23 cellular contexts compared by ENCODE assay signal in the genomic region with DNA sequence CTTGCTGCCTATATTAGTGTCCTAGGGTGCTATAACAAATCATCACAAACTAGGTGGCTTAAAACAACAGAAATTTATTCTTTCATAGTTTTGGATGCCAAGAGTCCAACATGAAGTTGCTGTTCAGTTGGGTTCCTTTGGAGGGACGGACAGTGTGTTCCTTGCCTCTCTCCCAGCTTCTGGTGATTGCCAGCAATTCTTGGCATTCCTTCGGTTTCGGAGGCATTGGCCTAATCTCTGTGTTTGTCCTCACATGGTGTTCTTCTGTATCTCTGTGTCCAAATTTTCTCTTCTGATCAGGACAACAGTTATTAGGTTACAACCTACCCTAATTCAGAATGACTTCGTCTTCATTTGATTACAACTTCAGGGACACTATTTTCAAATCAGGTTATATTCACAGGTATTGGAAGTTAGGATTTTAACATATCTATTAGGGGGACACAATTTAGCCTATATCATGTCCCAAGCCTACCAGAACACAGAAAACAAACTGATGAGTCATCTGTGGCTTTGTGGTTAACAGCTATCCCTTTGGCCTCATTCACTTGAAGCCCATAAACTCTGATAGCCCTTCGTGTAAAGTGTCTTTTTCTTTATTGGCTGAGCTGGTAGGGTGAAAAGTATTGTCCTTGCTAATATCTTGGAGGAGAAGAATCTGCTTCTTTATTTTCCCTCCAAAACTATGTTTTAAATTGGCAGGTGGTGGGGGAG.
DNase-seq lines count a peak whose midpoint lies in the region; ATAC-seq and TF ChIP-seq lines count a peak whose summit lies in the region.
"Had no signal": no experiment of that assay in that cellular context is flagged by ENCODE, and none has a peak within 500 bp of the region (broad histone marks: within the 10 kb centered on the region; RNA-seq: fewer than 3 reads in every experiment).

No MANE protein-coding gene starts in this region.

- H3K27ac ChIP-seq in mammary epithelial cell (ENCODE audit: insufficient read depth, low read depth, low read length) (no peak overlapping the region), PC-3 (ENCODE audit: low read length) (no peak overlapping the region), tibial artery (no peak overlapping the region)
- H3K27ac ChIP-seq: BLaER1 treated with 17β-estradiol and CSF1 and Interleukin-3, amounts not matched to agents 10 nM and 100 nM; esophagus squamous epithelium; heart right ventricle; SK-N-MC; thoracic aorta had no signal

- intact Hi-C loops in MCF 10A (cut with micrococcal nuclease) = loop anchor here (5.0 kb wide), 2 partner anchors 262 to 1007 kb away; no protein-coding TSS in a partner anchor
- intact Hi-C loops in mammary epithelial cell (cut with micrococcal nuclease) = loop anchor here (5.0 to 10.0 kb wide), 2 partner anchors 368 to 1225 kb away; no protein-coding TSS in a partner anchor
- intact Hi-C loops in PC-3 (cut with micrococcal nuclease) = loop anchor here (5.0 kb wide), 1 partner anchor 313 kb away; no protein-coding TSS in a partner anchor
- intact Hi-C loops in tibial artery (cut with DNase I; ENCODE audit: low total_unique reads) = loop anchor here (10.0 kb wide), 2 partner anchors 465 to 505 kb away; no protein-coding TSS in a partner anchor
- intact Hi-C loops in head of caudate nucleus (cut with DNase I) = loop anchor here (10.0 kb wide), 1 partner anchor 465 kb away; no protein-coding TSS in a partner anchor

- H3K36me3 ChIP-seq in mammary epithelial cell (ENCODE audit: insufficient read depth, low read length) (no peaks in the 10 kb centered on the region), PC-3 (ENCODE audit: low read depth, low read length) (no peaks in the 10 kb centered on the region), tibial artery (no peaks in the 10 kb centered on the region)
- H3K36me3 ChIP-seq: BLaER1 treated with 17β-estradiol and CSF1 and Interleukin-3, amounts not matched to agents 10 nM and 100 nM; esophagus squamous epithelium; heart right ventricle; thoracic aorta had no signal

- in situ Hi-C loops in mammary epithelial cell (cut with MboI; ENCODE audit: low sequenced_read_pairs in 2 of 2) = loop anchor here (10.0 to 25.0 kb wide), 3 partner anchors 305 to 505 kb away; no protein-coding TSS in a partner anchor

- H3K9ac ChIP-seq in mammary epithelial cell (ENCODE audit: insufficient read depth, low read length) = no peak overlapping the region
- no peak overlapping the region for H3K9ac ChIP-seq in PC-3 (ENCODE audit: low read length)
- H3K9ac ChIP-seq: BLaER1 treated with 17β-estradiol and CSF1 and Interleukin-3, amounts not matched to agents 10 nM and 100 nM had no signal

- no peak overlapping the region for H3K27ac Mint-ChIP-seq in MCF 10A (ENCODE audit: low read depth, unreplicated experiment)
- H3K27ac Mint-ChIP-seq: activated CD4-positive, alpha-beta T cell treated with anti-CD3 and anti-CD28 coated beads for 36 hours; progenitor cell of endocrine pancreas had no signal

- DNase-seq in MCF 10A (ENCODE audit: unreplicated experiment) (peak; percentile 23), mammary epithelial cell (no peak), PC-3 (peak; percentile 8), fibroblast of mammary gland (ENCODE audit: low read depth) (peak; percentile 65), tibial artery (peak; percentile 22 to 74), head of caudate nucleus (no peak), DMS 273 treated with DMSO at 0.1 percent for 48 hours (lab: John Stamatoyannopoulos, UW) (no peak), NCI-H1417 (lab: John Stamatoyannopoulos, UW) (no peak)
- DNase-seq: 8988T; activated CD4-positive, alpha-beta T cell treated with anti-CD3 and anti-CD28 coated beads for 36 hours; activated effector memory CD4-positive, alpha-beta T cell treated with Interleukin-2 at 50 U/mL for 16 hours; amniotic stem cell; esophagus squamous epithelium; heart right ventricle; IMR-90; NCI-H1105; NCI-H69; stimulated activated CD4-positive, alpha-beta T cell treated with anti-CD3 and anti-CD28 coated beads, Interleukin-4, amount 100 ng/mL, for 4 hours had no signal

- no peaks in the 10 kb centered on the region for H3K4me1 Mint-ChIP-seq in MCF 10A (ENCODE audit: insufficient read depth, unreplicated experiment)
- H3K4me1 Mint-ChIP-seq: activated CD4-positive, alpha-beta T cell treated with anti-CD3 and anti-CD28 coated beads for 36 hours; central memory CD8-positive, alpha-beta T cell had no signal

- H3K36me3 Mint-ChIP-seq in MCF 10A (ENCODE audit: insufficient read depth, unreplicated experiment) = no peaks in the 10 kb centered on the region

- no peaks in the 10 kb centered on the region for H3F3A ChIP-seq in PC-3 (ENCODE audit: low read length, unreplicated experiment)

- TF ChIP-seq CTCF in MCF 10A (IDR thresholded peaks at IDR 0.05; ENCODE audit: unreplicated experiment) (no peak), mammary epithelial cell (conservative IDR thresholded peaks at IDR 0.05 in 1 of 2, IDR thresholded peaks at IDR 0.05 in 1 of 2; ENCODE audit: extremely low read depth in 1 of 2, insufficient read depth in 1 of 2, low read depth in 1 of 2, low read length in 2 of 2) (no peak), PC-3 (conservative IDR thresholded peaks at IDR 0.05; ENCODE audit: low read depth, low read length) (no peak), fibroblast of mammary gland (conservative IDR thresholded peaks at IDR 0.05; ENCODE audit: control insufficient read depth, insufficient read depth, low read depth, low read length) (no peak), tibial artery (IDR thresholded peaks at IDR 0.05) (no peak)

- H3K79me2 ChIP-seq in mammary epithelial cell (ENCODE audit: insufficient read depth, low read length) = no peaks in the 10 kb centered on the region
- no peaks in the 10 kb centered on the region for H3K79me2 ChIP-seq in PC-3 (ENCODE audit: low read length)

- CTCF ChIA-PET in MCF 10A (lab: Yijun Ruan, JAX) (interaction anchor here (0.6 to 13.8 kb wide), 4 partner anchors 10 to 312 kb away, joined by 3 to 228 read pairs (median 6); no protein-coding TSS in a partner anchor), mammary epithelial cell (lab: Charles Lee; ENCODE audit: low non-redundant PET) (no interaction called here), PC-3 (lab: Charles Lee) (no interaction called here)

- no peak overlapping the region for H2AFZ ChIP-seq in mammary epithelial cell (ENCODE audit: low read depth, low read length)
- H2AFZ ChIP-seq in PC-3 (ENCODE audit: low read length) = no peak overlapping the region

- H3K4me3 Mint-ChIP-seq in MCF 10A (ENCODE audit: unreplicated experiment) = no peak overlapping the region
- H3K4me3 Mint-ChIP-seq: activated CD4-positive, alpha-beta T cell treated with anti-CD3 and anti-CD28 coated beads for 36 hours; central memory CD8-positive, alpha-beta T cell had no signal

- H3K27me3 ChIP-seq in mammary epithelial cell (ENCODE audit: insufficient read depth, low read length) (no peaks in the 10 kb centered on the region), PC-3 (ENCODE audit: low read length) (no peaks in the 10 kb centered on the region; the same call in 1 of the 2 replicates), tibial artery (no peaks in the 10 kb centered on the region)
- H3K27me3 ChIP-seq: BLaER1 treated with 17β-estradiol and CSF1 and Interleukin-3, amounts not matched to agents 10 nM and 100 nM; esophagus squamous epithelium; heart right ventricle had no signal

- H3K4me1 ChIP-seq in mammary epithelial cell (ENCODE audit: insufficient read depth, low read length) (no peaks in the 10 kb centered on the region), PC-3 (ENCODE audit: insufficient read depth, low read length) (no peaks in the 10 kb centered on the region), tibial artery (no peaks in the 10 kb centered on the region)
- H3K4me1 ChIP-seq: esophagus squamous epithelium, heart right ventricle had no signal

- H3K4me3 ChIP-seq in mammary epithelial cell (replicated peaks in 1 of 3; ENCODE audit: insufficient read depth in 1 of 3, low read depth in 2 of 3, low read length in 3 of 3) (no peak overlapping the region), PC-3 (ENCODE audit: low read length) (no peak overlapping the region), fibroblast of mammary gland (ENCODE audit: control insufficient read depth, low read depth, low read length) (no peak overlapping the region), tibial artery (no peak overlapping the region)
- H3K4me3 ChIP-seq: BLaER1 treated with 17β-estradiol and CSF1 and Interleukin-3, amounts not matched to agents 10 nM and 100 nM; esophagus squamous epithelium; heart right ventricle; SK-N-MC; thoracic aorta had no signal

- no peaks in the 10 kb centered on the region for H3K9me3 Mint-ChIP-seq in MCF 10A (ENCODE audit: unreplicated experiment)
- H3K9me3 Mint-ChIP-seq: central memory CD8-positive, alpha-beta T cell had no signal

- no peak for ATAC-seq in PC-3
- ATAC-seq: activated CD4-positive, alpha-beta T cell treated with anti-CD3 and anti-CD28 coated beads for 36 hours had no signal

- no TSS peak for BruUV-seq in MCF 10A (replicated peaks; lab: Mats Ljungman, UMichigan)
- no TSS peak for BruUV-seq in mammary epithelial cell (replicated peaks; lab: Mats Ljungman, UMichigan)
- no TSS peak for BruUV-seq in PC-3 (replicated peaks; lab: Mats Ljungman, UMichigan)

- H3K9me2 ChIP-seq in PC-3 (replicated peaks; ENCODE audit: low read length) = no peaks in the 10 kb centered on the region

- H3K9me3 ChIP-seq in mammary epithelial cell (replicated peaks; ENCODE audit: insufficient read depth, low read length) = no peaks in the 10 kb centered on the region
- H3K9me3 ChIP-seq in PC-3 (ENCODE audit: low read length) = no peaks in the 10 kb centered on the region
- H3K9me3 ChIP-seq in tibial artery = no peaks in the 10 kb centered on the region
- H3K9me3 ChIP-seq: BLaER1 treated with 17β-estradiol and CSF1 and Interleukin-3, amounts not matched to agents 10 nM and 100 nM; esophagus squamous epithelium; heart right ventricle; thoracic aorta had no signal

- H3K27me3 Mint-ChIP-seq in MCF 10A (ENCODE audit: insufficient read depth, unreplicated experiment) = no peaks in the 10 kb centered on the region
- H3K27me3 Mint-ChIP-seq: central memory CD8-positive, alpha-beta T cell; progenitor cell of endocrine pancreas had no signal

- H4K20me1 ChIP-seq in mammary epithelial cell (ENCODE audit: insufficient read depth, low read length) (no peaks in the 10 kb centered on the region), PC-3 (ENCODE audit: low read length) (no peaks in the 10 kb centered on the region)
- H4K20me1 ChIP-seq: BLaER1 treated with 17β-estradiol and CSF1 and Interleukin-3, amounts not matched to agents 10 nM and 100 nM had no signal

- POLR2A ChIA-PET in MCF 10A (lab: Yijun Ruan, JAX) (interaction anchor here (1.5 kb wide), 1 partner anchor 181 kb away, joined by 3 read pairs; no protein-coding TSS in a partner anchor), PC-3 (lab: Charles Lee; ENCODE audit: unreplicated experiment) (no interaction called here)

- dilution Hi-C loops in mammary epithelial cell (cut with HindIII; ENCODE audit: low sequenced_read_pairs) = no loop called here

- WGBS in mammary epithelial cell (ENCODE audit: low coverage, missing lambda C conversion rate) = 51% methylated on average over 5 of the region's 5 CpGs

- no peak overlapping the region for H3K4me2 ChIP-seq in mammary epithelial cell (ENCODE audit: insufficient read depth, low read depth, low read length)
- H3K4me2 ChIP-seq in PC-3 (ENCODE audit: low read length) = no peak overlapping the region

Comparison
In these comparisons a context has a peak if more than half of its experiments do, and no peak if none do; other contexts are left out.
1. DNase-seq: peak in MCF 10A (single experiment), PC-3 (single experiment), fibroblast of mammary gland (single experiment) and tibial artery (2 of 2); none in mammary epithelial cell (single experiment), head of caudate nucleus (0 of 42), DMS 273 treated with DMSO at 0.1 percent for 48 hours (single experiment) and NCI-H1417 (0 of 3).